ENCODE assay signal across 7 cellular contexts in genomic region chr9:64452134-64452533, GRCh38.
DNase-seq lines count a peak whose midpoint lies in the region; ATAC-seq, FAIRE-seq and TF ChIP-seq lines count a peak whose summit lies in the region.
"Not testable (repeated sequence)": the region's sequence is repeated elsewhere in the genome, so short reads cannot be mapped to it uniquely, and the experiment has no call there.

No MANE protein-coding gene starts in this region.

- not testable (repeated sequence) for H3K27ac Mint-ChIP-seq in stimulated activated memory B cell treated with anti-CD40 and anti-IgM and Interleukin-4, amounts not matched to agents 10 μg/mL and 1 μg/mL and 100 μg/mL, for 72 hours

- DNase-seq in Ammon's horn (ENCODE audit: low spot score) (peak; percentile 25), ELR (ENCODE audit: low read depth) (peak; percentile 1), H54 (ENCODE audit: insufficient read length, low spot score) (peak; percentile 0), fibroblast of pulmonary artery (ENCODE audit: low read depth) (peak; percentile 2), inferior parietal cortex (ENCODE audit: extremely low spot score) (peak; percentile 22)
- not testable (repeated sequence) for DNase-seq in caudate nucleus (lab: John Stamatoyannopoulos, UW)

- TF ChIP-seq POLR2A in H54 (IDR thresholded peaks at IDR 0.05; ENCODE audit: low read depth, low read length), result not testable (repeated sequence)

- TF ChIP-seq CTCF in fibroblast of pulmonary artery (IDR thresholded peaks at IDR 0.05; ENCODE audit: low read length, missing control alignments), result not testable (repeated sequence)

- FAIRE-seq in H54 (lab: Jason Lieb, UNC), result not testable (repeated sequence)

- not testable (repeated sequence) for H3K9me3 Mint-ChIP-seq in stimulated activated memory B cell treated with anti-CD40 and anti-IgM and Interleukin-4, amounts not matched to agents 10 μg/mL and 1 μg/mL and 100 μg/mL, for 72 hours

- H3K36me3 Mint-ChIP-seq in stimulated activated memory B cell treated with anti-CD40 and anti-IgM and Interleukin-4, amounts not matched to agents 10 μg/mL and 1 μg/mL and 100 μg/mL, for 72 hours, result not testable (repeated sequence)

- H3K27ac ChIP-seq in caudate nucleus (ENCODE audit: low read depth, low read length), result peak overlapping the region; percentile 70

- not testable (repeated sequence) for H3K4me3 Mint-ChIP-seq in stimulated activated memory B cell treated with anti-CD40 and anti-IgM and Interleukin-4, amounts not matched to agents 10 μg/mL and 1 μg/mL and 100 μg/mL, for 72 hours

- not testable (repeated sequence) for H3K4me1 Mint-ChIP-seq in stimulated activated memory B cell treated with anti-CD40 and anti-IgM and Interleukin-4, amounts not matched to agents 10 μg/mL and 1 μg/mL and 100 μg/mL, for 72 hours

- ATAC-seq in stimulated activated memory B cell treated with anti-CD40 and anti-IgM and Interleukin-4, amounts not matched to agents 10 μg/mL and 1 μg/mL and 100 μg/mL, for 72 hours, result peak; percentile 31

- not testable (repeated sequence) for H3K4me3 ChIP-seq in fibroblast of pulmonary artery (replicated peaks; ENCODE audit: low read depth, low read length)

- H3K27me3 Mint-ChIP-seq in stimulated activated memory B cell treated with anti-CD40 and anti-IgM and Interleukin-4, amounts not matched to agents 10 μg/mL and 1 μg/mL and 100 μg/mL, for 72 hours, result not testable (repeated sequence)
